ENCODE assay signal across 11 cellular contexts in the genomic region with DNA sequence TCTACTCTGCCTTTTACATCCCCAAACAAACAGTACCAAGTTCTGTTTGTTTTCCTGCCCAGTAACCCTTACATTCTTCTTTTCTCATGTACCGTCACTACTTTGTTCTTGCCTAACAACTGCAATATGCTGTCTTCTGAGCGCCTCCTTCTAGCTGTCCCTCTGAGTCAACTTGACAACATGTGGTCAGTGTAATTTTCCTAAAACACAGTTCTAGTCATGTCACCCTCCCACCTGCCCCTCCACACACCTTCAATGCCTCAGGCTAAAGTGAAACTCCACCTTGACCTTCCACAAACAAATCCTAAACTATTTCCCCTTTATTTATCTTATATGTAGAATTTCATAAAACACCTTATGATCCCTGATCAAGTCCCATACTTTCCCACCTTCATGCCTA. TPM values are rescaled to one million over a fixed set of nuclear protein-coding genes. Genes with fewer than 3 reads are reported as not detected.
A peak's percentile ranks its signal among the peaks of the same experiment; 100 is the strongest.
DNase-seq lines count a peak whose midpoint lies in the region; ATAC-seq lines count a peak whose summit lies in the region.
"Had no signal": no experiment of that assay in that cellular context is flagged by ENCODE, and none has a peak within 500 bp of the region (broad histone marks: within the 10 kb centered on the region; RNA-seq: fewer than 3 reads in every experiment).

No MANE protein-coding gene starts in this region.

- ATAC-seq in GM18907 (IDR thresholded peaks at IDR 0.05; ENCODE audit: unreplicated experiment) (peak; percentile 73), HG02588 (IDR thresholded peaks at IDR 0.05; ENCODE audit: unreplicated experiment) (peak; percentile 91), HG03469 (IDR thresholded peaks at IDR 0.05; ENCODE audit: unreplicated experiment) (peak; percentile 73)

- H3K4me3 ChIP-seq in SJCRH30: no peak overlapping the region
- H3K4me3 ChIP-seq: spleen had no signal

- H3K4me1 ChIP-seq in SJCRH30: no peaks in the 10 kb centered on the region

- peak; percentile 33 for DNase-seq in AG08395 (ENCODE audit: low spot score)
- no peak for DNase-seq in substantia nigra (lab: John Stamatoyannopoulos, UW)
- DNase-seq in SJCRH30: no peak
- DNase-seq in kidney glomerular epithelial cell (lab: John Stamatoyannopoulos, UW): no peak
- no peak for DNase-seq in hypothalamus (lab: John Stamatoyannopoulos, UW)
- DNase-seq: cerebellar nuclear complex, NCI-H226 had no signal

- H3K27ac ChIP-seq in substantia nigra (ENCODE audit: low read depth, low read length, poor library complexity, severe bottlenecking) (no peak overlapping the region), SJCRH30 (no peak overlapping the region)
- H3K27ac ChIP-seq: spleen had no signal

- H3K9me3 ChIP-seq in SJCRH30 (replicated peaks): no peaks in the 10 kb centered on the region
- H3K9me3 ChIP-seq: spleen had no signal

- H3K27me3 ChIP-seq in SJCRH30: no peaks in the 10 kb centered on the region; the same call in 1 of the 2 replicates
- H3K27me3 ChIP-seq: spleen had no signal

- H3K36me3 ChIP-seq in SJCRH30: no peaks in the 10 kb centered on the region
- H3K36me3 ChIP-seq: spleen had no signal

RNA-seq across cellular contexts. Expression of a gene that starts 18.0 kb away (rescaled TPM):
- total RNA-seq in SJCRH30 (2014; rRNA removed; shearing (Covaris generic)): not detected in 2 replicates
